Comparison of ENCODE assay signal across 8 cellular contexts in the genomic region with DNA sequence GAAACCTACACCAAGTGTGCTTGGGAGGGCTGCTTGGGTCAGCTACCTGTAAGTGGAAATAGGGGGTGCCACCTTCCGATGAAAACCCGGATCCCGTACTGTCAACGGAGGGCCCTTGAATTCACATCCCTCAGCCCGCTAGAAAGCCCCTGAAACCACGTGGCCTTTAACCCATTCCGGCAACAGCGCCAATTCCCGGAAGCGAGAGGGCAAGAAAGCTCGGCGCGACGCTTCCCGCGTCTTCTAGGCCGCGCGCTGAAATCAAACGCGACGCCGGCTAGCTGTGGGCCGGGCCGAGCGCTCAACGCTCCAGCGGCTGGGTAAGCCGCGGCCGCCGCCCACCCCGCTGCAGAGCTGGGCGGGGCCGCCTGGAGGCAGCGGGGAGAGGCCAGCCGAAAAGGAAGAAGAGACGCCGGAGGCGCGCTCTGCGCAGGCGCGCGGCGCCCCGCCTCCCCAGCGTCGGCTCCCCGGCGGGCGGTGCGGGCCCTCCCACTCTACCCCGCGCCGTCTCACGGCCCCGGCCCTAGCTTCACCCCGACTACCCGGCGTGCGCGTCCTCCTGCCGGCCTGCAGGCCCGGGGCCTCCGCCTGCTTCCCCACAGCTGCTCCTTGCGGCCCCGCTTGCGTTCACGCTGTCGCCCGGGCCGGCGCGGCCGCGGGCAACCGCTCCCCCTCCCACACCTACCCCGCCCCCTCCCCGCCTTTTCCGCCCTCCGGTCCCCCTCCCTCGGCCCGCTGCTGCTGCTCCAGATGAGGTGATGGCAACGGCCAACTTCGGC. TPM values are rescaled to one million over a fixed set of nuclear protein-coding genes. Genes with fewer than 3 reads are reported as not detected.
A peak's percentile ranks its signal among the peaks of the same experiment; 100 is the strongest.
DNase-seq lines count a peak whose midpoint lies in the region; ATAC-seq and TF ChIP-seq lines count a peak whose summit lies in the region.

A gene (plus strand): TSS at position 492 of the 779 bp plus-strand sequence. CDS start 267 bp downstream, at position 759.

- H3K27ac ChIP-seq in C4-2B (peak within 1 kb of the TSS; percentile 89), coronary artery (peak within 1 kb of the TSS; percentile 87 to 99)

- intact Hi-C loops in activated CD4-positive, alpha-beta T cell treated with anti-CD3 and anti-CD28 coated beads, Interleukin-2, amount 10 ng/mL, durations not matched to agents 24 days and 14 days (cut with micrococcal nuclease), result loop anchor here (1.0 to 5.0 kb wide), 8 partner anchors 17 to 974 kb away; a partner anchor contains a TSS
- intact Hi-C loops in left colon (cut with DNase I, micrococcal nuclease), result no loop called here

- peak within 1 kb of the TSS; percentile 100 for H3K4me3 Mint-ChIP-seq in activated CD4-positive, alpha-beta T cell treated with anti-CD3 and anti-CD28 coated beads, Interleukin-2, amount 10 ng/mL, durations not matched to agents 24 days and 14 days

- H3K36me3 Mint-ChIP-seq in activated CD4-positive, alpha-beta T cell treated with anti-CD3 and anti-CD28 coated beads, Interleukin-2, amount 10 ng/mL, durations not matched to agents 24 days and 14 days (ENCODE audit: low read depth), result peaks cover 42% of the 10 kb centered on the region

- no peaks in the 10 kb centered on the region for H3K27me3 Mint-ChIP-seq in activated CD4-positive, alpha-beta T cell treated with anti-CD3 and anti-CD28 coated beads, Interleukin-2, amount 10 ng/mL, durations not matched to agents 24 days and 14 days

- peak within 1 kb of the TSS; percentile 100 for H3K27ac Mint-ChIP-seq in activated CD4-positive, alpha-beta T cell treated with anti-CD3 and anti-CD28 coated beads, Interleukin-2, amount 10 ng/mL, durations not matched to agents 24 days and 14 days

- H3K9me3 Mint-ChIP-seq in activated CD4-positive, alpha-beta T cell treated with anti-CD3 and anti-CD28 coated beads, Interleukin-2, amount 10 ng/mL, durations not matched to agents 24 days and 14 days, result no peaks in the 10 kb centered on the region

- ATAC-seq in GM19351 (IDR thresholded peaks at IDR 0.05; ENCODE audit: unreplicated experiment), result peak; percentile 83
- ATAC-seq in HG03520 (IDR thresholded peaks at IDR 0.05; ENCODE audit: unreplicated experiment), result peak; percentile 86
- ATAC-seq in left colon, result peak; percentile 97

- no peak for TF ChIP-seq CTCF in C4-2B (conservative IDR thresholded peaks at IDR 0.05)
- TF ChIP-seq CTCF in coronary artery (IDR thresholded peaks at IDR 0.05), result no peak

- H3K4me3 ChIP-seq in coronary artery, result peak within 1 kb of the TSS; percentile 100

- peaks cover 51% of the 10 kb centered on the region for H3K4me1 Mint-ChIP-seq in activated CD4-positive, alpha-beta T cell treated with anti-CD3 and anti-CD28 coated beads, Interleukin-2, amount 10 ng/mL, durations not matched to agents 24 days and 14 days

- peak; percentile 58 for DNase-seq in NCI-H526 treated with DMSO at 0.1 percent for 48 hours (lab: John Stamatoyannopoulos, UW)
- peak; percentile 98 for DNase-seq in activated CD4-positive, alpha-beta T cell treated with anti-CD3 and anti-CD28 coated beads, Interleukin-2, amount 10 ng/mL, durations not matched to agents 24 days and 14 days
- DNase-seq in coronary artery (ENCODE audit: low spot score), result peak; percentile 89
- DNase-seq in left colon, result peak; percentile 86 to 91
- peak; percentile 87 to 88 for DNase-seq in stimulated activated CD4-positive, alpha-beta T cell treated with anti-CD3 and anti-CD28 coated beads, Interleukin-1b, Interleukin-23, amount 100 ng/mL, for 4 hours (ENCODE audit: low read depth in 2 of 2)

RNA-seq across cellular contexts. Expression of the gene that starts here (rescaled TPM):
- total RNA-seq in activated CD4-positive, alpha-beta T cell treated with anti-CD3 and anti-CD28 coated beads, Interleukin-2, amount 10 ng/mL, durations not matched to agents 24 days and 14 days, result 238 and 244 TPM in 2 replicates
- 10 to 100 TPM; 30.6 to 46.9 TPM for total RNA-seq in left colon

Comparison
In these comparisons a context has a peak if more than half of its experiments do, and no peak if none do; other contexts are left out.
1. Peak in every context shown above with its lines: DNase-seq, ATAC-seq, H3K4me3 ChIP-seq and H3K27ac ChIP-seq.